Comparison of ENCODE assay signal across 1 cellular context in the genomic region with DNA sequence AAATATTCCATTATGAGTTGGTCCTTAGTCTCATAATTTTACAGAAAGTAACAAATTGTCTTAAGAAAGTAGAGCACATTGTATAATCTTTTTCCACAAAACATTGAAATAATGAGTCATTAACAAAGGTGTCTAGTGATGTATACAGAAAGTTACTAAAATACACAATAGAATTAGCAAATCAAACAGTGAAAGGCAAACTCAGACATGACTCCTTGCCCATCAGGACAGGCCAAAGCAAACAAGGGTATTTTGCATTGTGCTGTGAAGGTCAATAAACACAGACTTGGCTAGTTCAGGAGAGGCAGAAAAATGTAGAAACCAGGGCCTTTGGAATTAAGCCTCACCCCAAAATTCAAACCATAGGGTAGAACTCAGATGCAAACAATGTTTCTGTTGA.
TF ChIP-seq lines count a peak whose summit lies in the region.

No MANE protein-coding gene starts in this region.

TF ChIP-seq in HepG2, 621 proteins besides CTCF, POLR2A, EP300 and RAD21 (continued from another document and continues in another):
- peak; percentile 61; the same call in 1 of the 2 replicates for TF ChIP-seq NR2F6 (IDR thresholded peaks at IDR 0.05)
- TF ChIP-seq NR2F6 (CRISPR knock-in tag; IDR thresholded peaks at IDR 0.05) = no peak
- TF ChIP-seq SOX13 (IDR thresholded peaks at IDR 0.05) = 0 out of 2 replicates have a peak, but pooled peaks have one; percentile 46
- peak in 1 of 2 experiments; percentile 93; a peak in 2 of 4 replicates for TF ChIP-seq SOX13 (CRISPR knock-in tag; conservative IDR thresholded peaks at IDR 0.05 in 1 of 2, IDR thresholded peaks at IDR 0.05 in 1 of 2)
- TF ChIP-seq JUND (CRISPR knock-in tag; IDR thresholded peaks at IDR 0.05) = 0 out of 2 replicates have a peak, but pooled peaks have one; percentile 40
- 0 out of 2 replicates have a peak, but pooled peaks have one; percentile 30 for TF ChIP-seq SMAD3 (CRISPR knock-in tag; IDR thresholded peaks at IDR 0.05)
- TF ChIP-seq GATAD2A (CRISPR knock-in tag; IDR thresholded peaks at IDR 0.05) = peak; percentile 52
- 0 out of 2 replicates have a peak, but pooled peaks have one; percentile 23 for TF ChIP-seq HMG20B (CRISPR knock-in tag; conservative IDR thresholded peaks at IDR 0.05)
- peak; percentile 83 for TF ChIP-seq RARA (CRISPR knock-in tag; IDR thresholded peaks at IDR 0.05)
- no peak for TF ChIP-seq ZNF282 (IDR thresholded peaks at IDR 0.05; ENCODE audit: partially characterized antibody)
- peak in 1 of 2 experiments; percentile 35; a peak in 1 of 4 replicates for TF ChIP-seq NR2F1 (CRISPR knock-in tag; IDR thresholded peaks at IDR 0.05)
- TF ChIP-seq, protein P1, sequence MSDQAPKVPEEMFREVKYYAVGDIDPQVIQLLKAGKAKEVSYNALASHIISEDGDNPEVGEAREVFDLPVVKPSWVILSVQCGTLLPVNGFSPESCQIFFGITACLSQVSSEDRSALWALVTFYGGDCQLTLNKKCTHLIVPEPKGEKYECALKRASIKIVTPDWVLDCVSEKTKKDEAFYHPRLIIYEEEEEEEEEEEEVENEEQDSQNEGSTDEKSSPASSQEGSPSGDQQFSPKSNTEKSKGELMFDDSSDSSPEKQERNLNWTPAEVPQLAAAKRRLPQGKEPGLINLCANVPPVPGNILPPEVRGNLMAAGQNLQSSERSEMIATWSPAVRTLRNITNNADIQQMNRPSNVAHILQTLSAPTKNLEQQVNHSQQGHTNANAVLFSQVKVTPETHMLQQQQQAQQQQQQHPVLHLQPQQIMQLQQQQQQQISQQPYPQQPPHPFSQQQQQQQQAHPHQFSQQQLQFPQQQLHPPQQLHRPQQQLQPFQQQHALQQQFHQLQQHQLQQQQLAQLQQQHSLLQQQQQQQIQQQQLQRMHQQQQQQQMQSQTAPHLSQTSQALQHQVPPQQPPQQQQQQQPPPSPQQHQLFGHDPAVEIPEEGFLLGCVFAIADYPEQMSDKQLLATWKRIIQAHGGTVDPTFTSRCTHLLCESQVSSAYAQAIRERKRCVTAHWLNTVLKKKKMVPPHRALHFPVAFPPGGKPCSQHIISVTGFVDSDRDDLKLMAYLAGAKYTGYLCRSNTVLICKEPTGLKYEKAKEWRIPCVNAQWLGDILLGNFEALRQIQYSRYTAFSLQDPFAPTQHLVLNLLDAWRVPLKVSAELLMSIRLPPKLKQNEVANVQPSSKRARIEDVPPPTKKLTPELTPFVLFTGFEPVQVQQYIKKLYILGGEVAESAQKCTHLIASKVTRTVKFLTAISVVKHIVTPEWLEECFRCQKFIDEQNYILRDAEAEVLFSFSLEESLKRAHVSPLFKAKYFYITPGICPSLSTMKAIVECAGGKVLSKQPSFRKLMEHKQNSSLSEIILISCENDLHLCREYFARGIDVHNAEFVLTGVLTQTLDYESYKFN (CRISPR knock-in tag; conservative IDR thresholded peaks at IDR 0.05) = peak; percentile 58
- TF ChIP-seq ZFX (CRISPR knock-in tag; IDR thresholded peaks at IDR 0.05; ENCODE audit: low read depth) = no peak
- TF ChIP-seq, protein P2, sequence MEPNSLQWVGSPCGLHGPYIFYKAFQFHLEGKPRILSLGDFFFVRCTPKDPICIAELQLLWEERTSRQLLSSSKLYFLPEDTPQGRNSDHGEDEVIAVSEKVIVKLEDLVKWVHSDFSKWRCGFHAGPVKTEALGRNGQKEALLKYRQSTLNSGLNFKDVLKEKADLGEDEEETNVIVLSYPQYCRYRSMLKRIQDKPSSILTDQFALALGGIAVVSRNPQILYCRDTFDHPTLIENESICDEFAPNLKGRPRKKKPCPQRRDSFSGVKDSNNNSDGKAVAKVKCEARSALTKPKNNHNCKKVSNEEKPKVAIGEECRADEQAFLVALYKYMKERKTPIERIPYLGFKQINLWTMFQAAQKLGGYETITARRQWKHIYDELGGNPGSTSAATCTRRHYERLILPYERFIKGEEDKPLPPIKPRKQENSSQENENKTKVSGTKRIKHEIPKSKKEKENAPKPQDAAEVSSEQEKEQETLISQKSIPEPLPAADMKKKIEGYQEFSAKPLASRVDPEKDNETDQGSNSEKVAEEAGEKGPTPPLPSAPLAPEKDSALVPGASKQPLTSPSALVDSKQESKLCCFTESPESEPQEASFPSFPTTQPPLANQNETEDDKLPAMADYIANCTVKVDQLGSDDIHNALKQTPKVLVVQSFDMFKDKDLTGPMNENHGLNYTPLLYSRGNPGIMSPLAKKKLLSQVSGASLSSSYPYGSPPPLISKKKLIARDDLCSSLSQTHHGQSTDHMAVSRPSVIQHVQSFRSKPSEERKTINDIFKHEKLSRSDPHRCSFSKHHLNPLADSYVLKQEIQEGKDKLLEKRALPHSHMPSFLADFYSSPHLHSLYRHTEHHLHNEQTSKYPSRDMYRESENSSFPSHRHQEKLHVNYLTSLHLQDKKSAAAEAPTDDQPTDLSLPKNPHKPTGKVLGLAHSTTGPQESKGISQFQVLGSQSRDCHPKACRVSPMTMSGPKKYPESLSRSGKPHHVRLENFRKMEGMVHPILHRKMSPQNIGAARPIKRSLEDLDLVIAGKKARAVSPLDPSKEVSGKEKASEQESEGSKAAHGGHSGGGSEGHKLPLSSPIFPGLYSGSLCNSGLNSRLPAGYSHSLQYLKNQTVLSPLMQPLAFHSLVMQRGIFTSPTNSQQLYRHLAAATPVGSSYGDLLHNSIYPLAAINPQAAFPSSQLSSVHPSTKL (CRISPR knock-in tag; IDR thresholded peaks at IDR 0.05) = peak; percentile 88
- TF ChIP-seq, protein P3, sequence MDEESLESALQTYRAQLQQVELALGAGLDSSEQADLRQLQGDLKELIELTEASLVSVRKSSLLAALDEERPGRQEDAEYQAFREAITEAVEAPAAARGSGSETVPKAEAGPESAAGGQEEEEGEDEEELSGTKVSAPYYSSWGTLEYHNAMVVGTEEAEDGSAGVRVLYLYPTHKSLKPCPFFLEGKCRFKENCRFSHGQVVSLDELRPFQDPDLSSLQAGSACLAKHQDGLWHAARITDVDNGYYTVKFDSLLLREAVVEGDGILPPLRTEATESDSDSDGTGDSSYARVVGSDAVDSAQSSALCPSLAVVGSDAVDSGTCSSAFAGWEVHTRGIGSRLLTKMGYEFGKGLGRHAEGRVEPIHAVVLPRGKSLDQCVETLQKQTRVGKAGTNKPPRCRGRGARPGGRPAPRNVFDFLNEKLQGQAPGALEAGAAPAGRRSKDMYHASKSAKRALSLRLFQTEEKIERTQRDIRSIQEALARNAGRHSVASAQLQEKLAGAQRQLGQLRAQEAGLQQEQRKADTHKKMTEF (CRISPR knock-in tag; IDR thresholded peaks at IDR 0.05) = peak; percentile 47
- TF ChIP-seq HDAC1 (CRISPR knock-in tag; IDR thresholded peaks at IDR 0.05) = peak; percentile 60
- TF ChIP-seq SOX6 (IDR thresholded peaks at IDR 0.05) = no peak
- TF ChIP-seq SOX6 (CRISPR knock-in tag; IDR thresholded peaks at IDR 0.05) = peak; percentile 90
- TF ChIP-seq MED13 (CRISPR knock-in tag; IDR thresholded peaks at IDR 0.05) = no peak
- TF ChIP-seq GATAD1 (CRISPR knock-in tag; IDR thresholded peaks at IDR 0.05) = 0 out of 2 replicates have a peak, but pooled peaks have one; percentile 27
- TF ChIP-seq FOXK1 (CRISPR knock-in tag; IDR thresholded peaks at IDR 0.05; ENCODE audit: borderline replicate concordance, low read depth) = peak; percentile 61; the same call in 1 of the 2 replicates
- TF ChIP-seq HMG20A (CRISPR knock-in tag; IDR thresholded peaks at IDR 0.05; ENCODE audit: borderline replicate concordance) = peak; percentile 81; the same call in 1 of the 2 replicates
- peak; percentile 92 for TF ChIP-seq FOXA3 (CRISPR knock-in tag; IDR thresholded peaks at IDR 0.05)
- TF ChIP-seq ZNF780A (CRISPR knock-in tag; IDR thresholded peaks at IDR 0.05) = no peak
- TF ChIP-seq PITX1 (CRISPR knock-in tag; IDR thresholded peaks at IDR 0.05) = peak; percentile 72; the same call in 1 of the 2 replicates
- TF ChIP-seq TOE1 (CRISPR knock-in tag; IDR thresholded peaks at IDR 0.05) = 0 out of 2 replicates have a peak, but pooled peaks have one; percentile 32
- TF ChIP-seq, protein P4, sequence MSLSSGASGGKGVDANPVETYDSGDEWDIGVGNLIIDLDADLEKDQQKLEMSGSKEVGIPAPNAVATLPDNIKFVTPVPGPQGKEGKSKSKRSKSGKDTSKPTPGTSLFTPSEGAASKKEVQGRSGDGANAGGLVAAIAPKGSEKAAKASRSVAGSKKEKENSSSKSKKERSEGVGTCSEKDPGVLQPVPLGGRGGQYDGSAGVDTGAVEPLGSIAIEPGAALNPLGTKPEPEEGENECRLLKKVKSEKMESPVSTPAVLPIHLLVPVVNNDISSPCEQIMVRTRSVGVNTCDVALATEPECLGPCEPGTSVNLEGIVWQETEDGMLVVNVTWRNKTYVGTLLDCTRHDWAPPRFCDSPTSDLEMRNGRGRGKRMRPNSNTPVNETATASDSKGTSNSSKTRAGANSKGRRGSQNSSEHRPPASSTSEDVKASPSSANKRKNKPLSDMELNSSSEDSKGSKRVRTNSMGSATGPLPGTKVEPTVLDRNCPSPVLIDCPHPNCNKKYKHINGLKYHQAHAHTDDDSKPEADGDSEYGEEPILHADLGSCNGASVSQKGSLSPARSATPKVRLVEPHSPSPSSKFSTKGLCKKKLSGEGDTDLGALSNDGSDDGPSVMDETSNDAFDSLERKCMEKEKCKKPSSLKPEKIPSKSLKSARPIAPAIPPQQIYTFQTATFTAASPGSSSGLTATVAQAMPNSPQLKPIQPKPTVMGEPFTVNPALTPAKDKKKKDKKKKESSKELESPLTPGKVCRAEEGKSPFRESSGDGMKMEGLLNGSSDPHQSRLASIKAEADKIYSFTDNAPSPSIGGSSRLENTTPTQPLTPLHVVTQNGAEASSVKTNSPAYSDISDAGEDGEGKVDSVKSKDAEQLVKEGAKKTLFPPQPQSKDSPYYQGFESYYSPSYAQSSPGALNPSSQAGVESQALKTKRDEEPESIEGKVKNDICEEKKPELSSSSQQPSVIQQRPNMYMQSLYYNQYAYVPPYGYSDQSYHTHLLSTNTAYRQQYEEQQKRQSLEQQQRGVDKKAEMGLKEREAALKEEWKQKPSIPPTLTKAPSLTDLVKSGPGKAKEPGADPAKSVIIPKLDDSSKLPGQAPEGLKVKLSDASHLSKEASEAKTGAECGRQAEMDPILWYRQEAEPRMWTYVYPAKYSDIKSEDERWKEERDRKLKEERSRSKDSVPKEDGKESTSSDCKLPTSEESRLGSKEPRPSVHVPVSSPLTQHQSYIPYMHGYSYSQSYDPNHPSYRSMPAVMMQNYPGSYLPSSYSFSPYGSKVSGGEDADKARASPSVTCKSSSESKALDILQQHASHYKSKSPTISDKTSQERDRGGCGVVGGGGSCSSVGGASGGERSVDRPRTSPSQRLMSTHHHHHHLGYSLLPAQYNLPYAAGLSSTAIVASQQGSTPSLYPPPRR (CRISPR knock-in tag; IDR thresholded peaks at IDR 0.05; ENCODE audit: borderline replicate concordance) = peak; percentile 90
- TF ChIP-seq, protein P5, sequence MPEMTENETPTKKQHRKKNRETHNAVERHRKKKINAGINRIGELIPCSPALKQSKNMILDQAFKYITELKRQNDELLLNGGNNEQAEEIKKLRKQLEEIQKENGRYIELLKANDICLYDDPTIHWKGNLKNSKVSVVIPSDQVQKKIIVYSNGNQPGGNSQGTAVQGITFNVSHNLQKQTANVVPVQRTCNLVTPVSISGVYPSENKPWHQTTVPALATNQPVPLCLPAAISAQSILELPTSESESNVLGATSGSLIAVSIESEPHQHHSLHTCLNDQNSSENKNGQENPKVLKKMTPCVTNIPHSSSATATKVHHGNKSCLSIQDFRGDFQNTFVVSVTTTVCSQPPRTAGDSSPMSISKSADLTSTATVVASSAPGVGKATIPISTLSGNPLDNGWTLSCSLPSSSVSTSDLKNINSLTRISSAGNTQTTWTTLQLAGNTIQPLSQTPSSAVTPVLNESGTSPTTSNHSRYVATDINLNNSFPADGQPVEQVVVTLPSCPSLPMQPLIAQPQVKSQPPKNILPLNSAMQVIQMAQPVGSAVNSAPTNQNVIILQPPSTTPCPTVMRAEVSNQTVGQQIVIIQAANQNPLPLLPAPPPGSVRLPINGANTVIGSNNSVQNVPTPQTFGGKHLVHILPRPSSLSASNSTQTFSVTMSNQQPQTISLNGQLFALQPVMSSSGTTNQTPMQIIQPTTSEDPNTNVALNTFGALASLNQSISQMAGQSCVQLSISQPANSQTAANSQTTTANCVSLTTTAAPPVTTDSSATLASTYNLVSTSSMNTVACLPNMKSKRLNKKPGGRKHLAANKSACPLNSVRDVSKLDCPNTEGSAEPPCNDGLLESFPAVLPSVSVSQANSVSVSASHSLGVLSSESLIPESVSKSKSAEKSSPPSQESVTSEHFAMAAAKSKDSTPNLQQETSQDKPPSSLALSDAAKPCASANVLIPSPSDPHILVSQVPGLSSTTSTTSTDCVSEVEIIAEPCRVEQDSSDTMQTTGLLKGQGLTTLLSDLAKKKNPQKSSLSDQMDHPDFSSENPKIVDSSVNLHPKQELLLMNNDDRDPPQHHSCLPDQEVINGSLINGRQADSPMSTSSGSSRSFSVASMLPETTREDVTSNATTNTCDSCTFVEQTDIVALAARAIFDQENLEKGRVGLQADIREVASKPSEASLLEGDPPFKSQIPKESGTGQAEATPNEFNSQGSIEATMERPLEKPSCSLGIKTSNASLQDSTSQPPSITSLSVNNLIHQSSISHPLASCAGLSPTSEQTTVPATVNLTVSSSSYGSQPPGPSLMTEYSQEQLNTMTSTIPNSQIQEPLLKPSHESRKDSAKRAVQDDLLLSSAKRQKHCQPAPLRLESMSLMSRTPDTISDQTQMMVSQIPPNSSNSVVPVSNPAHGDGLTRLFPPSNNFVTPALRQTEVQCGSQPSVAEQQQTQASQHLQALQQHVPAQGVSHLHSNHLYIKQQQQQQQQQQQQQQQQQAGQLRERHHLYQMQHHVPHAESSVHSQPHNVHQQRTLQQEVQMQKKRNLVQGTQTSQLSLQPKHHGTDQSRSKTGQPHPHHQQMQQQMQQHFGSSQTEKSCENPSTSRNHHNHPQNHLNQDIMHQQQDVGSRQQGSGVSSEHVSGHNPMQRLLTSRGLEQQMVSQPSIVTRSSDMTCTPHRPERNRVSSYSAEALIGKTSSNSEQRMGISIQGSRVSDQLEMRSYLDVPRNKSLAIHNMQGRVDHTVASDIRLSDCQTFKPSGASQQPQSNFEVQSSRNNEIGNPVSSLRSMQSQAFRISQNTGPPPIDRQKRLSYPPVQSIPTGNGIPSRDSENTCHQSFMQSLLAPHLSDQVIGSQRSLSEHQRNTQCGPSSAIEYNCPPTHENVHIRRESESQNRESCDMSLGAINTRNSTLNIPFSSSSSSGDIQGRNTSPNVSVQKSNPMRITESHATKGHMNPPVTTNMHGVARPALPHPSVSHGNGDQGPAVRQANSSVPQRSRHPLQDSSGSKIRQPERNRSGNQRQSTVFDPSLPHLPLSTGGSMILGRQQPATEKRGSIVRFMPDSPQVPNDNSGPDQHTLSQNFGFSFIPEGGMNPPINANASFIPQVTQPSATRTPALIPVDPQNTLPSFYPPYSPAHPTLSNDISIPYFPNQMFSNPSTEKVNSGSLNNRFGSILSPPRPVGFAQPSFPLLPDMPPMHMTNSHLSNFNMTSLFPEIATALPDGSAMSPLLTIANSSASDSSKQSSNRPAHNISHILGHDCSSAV (CRISPR knock-in tag; IDR thresholded peaks at IDR 0.05; ENCODE audit: borderline replicate concordance) = no peak
- peak; percentile 39; the same call in 1 of the 2 replicates for TF ChIP-seq NFIC (IDR thresholded peaks at IDR 0.05; ENCODE audit: low read length)
- TF ChIP-seq HNRNPH1 (optimal IDR thresholded peaks at IDR 0.05; ENCODE audit: low read depth, low read length) = no peak
- peak; percentile 92 for TF ChIP-seq HHEX (CRISPR knock-in tag; IDR thresholded peaks at IDR 0.05)
